Comparison of ENCODE assay signal across 23 cellular contexts in the genomic region with DNA sequence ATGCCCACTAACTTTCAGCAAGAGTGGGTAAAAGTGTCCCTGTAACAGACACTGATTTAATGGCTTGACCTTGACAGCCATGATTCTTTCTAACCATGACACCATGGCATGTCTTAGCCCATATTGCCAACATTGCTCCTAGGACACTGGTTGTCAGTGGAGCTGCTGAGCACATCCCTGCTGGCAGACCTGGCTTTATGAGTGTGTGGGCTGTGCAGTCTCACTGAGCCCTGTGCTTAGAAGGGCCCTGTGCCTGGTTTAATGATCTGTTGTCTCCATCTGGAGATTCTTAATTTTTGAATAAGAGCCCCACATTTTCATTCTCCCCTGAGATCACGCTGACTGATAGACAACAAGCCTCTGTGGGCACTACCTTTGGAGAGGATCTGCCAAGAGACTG.
"Had no signal": no experiment of that assay in that cellular context is flagged by ENCODE, and none has a peak within 500 bp of the region (broad histone marks: within the 10 kb centered on the region; RNA-seq: fewer than 3 reads in every experiment).

No MANE protein-coding gene starts in this region.

- H3K4me1 Mint-ChIP-seq: immature natural killer cell; naive B cell; natural killer cell; stimulated activated memory B cell treated with anti-CD40 and anti-IgM and Interleukin-4, amounts not matched to agents 10 μg/mL and 1 μg/mL and 100 μg/mL, for 72 hours; stimulated activated naive CD8-positive, alpha-beta T cell treated with anti-CD3 and anti-CD28 coated beads, Interleukin-15, amount 100 ng/mL, for 72 hours had no signal

- H3K9me3 Mint-ChIP-seq: mesothelial cell of epicardium; stimulated activated memory B cell treated with anti-CD40 and anti-IgM and Interleukin-4, amounts not matched to agents 10 μg/mL and 1 μg/mL and 100 μg/mL, for 72 hours; stimulated activated naive CD8-positive, alpha-beta T cell treated with anti-CD3 and anti-CD28 coated beads, Interleukin-15, amount 100 ng/mL, for 72 hours had no signal

- H3K27ac Mint-ChIP-seq: immature natural killer cell; naive B cell; natural killer cell; progenitor cell of endocrine pancreas; stimulated activated memory B cell treated with anti-CD40 and anti-IgM and Interleukin-4, amounts not matched to agents 10 μg/mL and 1 μg/mL and 100 μg/mL, for 72 hours; stimulated activated naive CD8-positive, alpha-beta T cell treated with anti-CD3 and anti-CD28 coated beads, Interleukin-15, amount 100 ng/mL, for 72 hours; type B pancreatic cell had no signal

- H3K4me3 Mint-ChIP-seq: immature natural killer cell; mesothelial cell of epicardium; naive B cell; natural killer cell; stimulated activated memory B cell treated with anti-CD40 and anti-IgM and Interleukin-4, amounts not matched to agents 10 μg/mL and 1 μg/mL and 100 μg/mL, for 72 hours; stimulated activated naive CD8-positive, alpha-beta T cell treated with anti-CD3 and anti-CD28 coated beads, Interleukin-15, amount 100 ng/mL, for 72 hours; type B pancreatic cell had no signal

- DNase-seq: hypothalamus; immature natural killer cell; kidney; left colon; left ventricle myocardium inferior; mesendoderm; naive B cell; natural killer cell; nucleus accumbens; ovary; right lobe of liver; stimulated activated CD4-positive, alpha-beta T cell treated with anti-CD3 and anti-CD28 coated beads, Interleukin-1b, Interleukin-23, amount 100 ng/mL, for 48 hours; stimulated activated CD4-positive, alpha-beta T cell treated with anti-CD3 and anti-CD28 coated beads, Interleukin-2, amount 100 ng/mL, for 48 hours; stimulated activated CD4-positive, alpha-beta T cell treated with anti-CD3 and anti-CD28 coated beads, Interleukin-4, amount 100 ng/mL, for 4 hours; stimulated activated CD8-positive, alpha-beta memory T cell treated with anti-CD3 and anti-CD28 coated beads, Interleukin-4, amount 100 ng/mL, for 48 hours; stimulated activated naive CD4-positive, alpha-beta T cell treated with Interleukin-2 at 50 U/mL for 16 hours; stimulated activated naive CD8-positive, alpha-beta T cell treated with anti-CD3 and anti-CD28 coated beads, Interleukin-15, amount 100 ng/mL, for 72 hours; substantia nigra; uterus had no signal

- H3K27me3 Mint-ChIP-seq: naive B cell; progenitor cell of endocrine pancreas; stimulated activated memory B cell treated with anti-CD40 and anti-IgM and Interleukin-4, amounts not matched to agents 10 μg/mL and 1 μg/mL and 100 μg/mL, for 72 hours; stimulated activated naive CD8-positive, alpha-beta T cell treated with anti-CD3 and anti-CD28 coated beads, Interleukin-15, amount 100 ng/mL, for 72 hours; type B pancreatic cell had no signal

- H3K36me3 Mint-ChIP-seq: immature natural killer cell; mesothelial cell of epicardium; naive B cell; natural killer cell; stimulated activated memory B cell treated with anti-CD40 and anti-IgM and Interleukin-4, amounts not matched to agents 10 μg/mL and 1 μg/mL and 100 μg/mL, for 72 hours; type B pancreatic cell had no signal
